Comparison of ENCODE assay signal across 16 cellular contexts in genomic region chr7:85215098-85215497, GRCh38.
DNase-seq lines count a peak whose midpoint lies in the region; ATAC-seq lines count a peak whose summit lies in the region.
"Had no signal": no experiment of that assay in that cellular context is flagged by ENCODE, and none has a peak within 500 bp of the region (broad histone marks: within the 10 kb centered on the region; RNA-seq: fewer than 3 reads in every experiment).

No MANE protein-coding gene starts in this region.

- H3K9me3 ChIP-seq in HAP-1 = no peaks in the 10 kb centered on the region
- H3K9me3 ChIP-seq: left ventricle myocardium inferior, vagina had no signal

- ATAC-seq in GM18519 (IDR thresholded peaks at IDR 0.05; ENCODE audit: low FRiP score, unreplicated experiment) = peak; percentile 93
- ATAC-seq in GM21381 (IDR thresholded peaks at IDR 0.05; ENCODE audit: unreplicated experiment) = peak; percentile 83
- ATAC-seq in HG02884 (IDR thresholded peaks at IDR 0.05; ENCODE audit: unreplicated experiment) = peak; percentile 96
- peak; percentile 91 for ATAC-seq in HG03442 (IDR thresholded peaks at IDR 0.05; ENCODE audit: unreplicated experiment)
- no peak for ATAC-seq in activated CD4-positive, CD25-positive, alpha-beta regulatory T cell treated with anti-CD3 and anti-CD28 coated beads, Interleukin-2, amount 50 U/mL, for 24 hours
- ATAC-seq: esophagus mucosa; stimulated activated memory B cell treated with anti-CD40 and anti-IgM and Interleukin-4, amounts not matched to agents 10 μg/mL and 1 μg/mL and 100 μg/mL, for 72 hours had no signal

- DNase-seq in foreskin melanocyte (no peak), HAP-1 (ENCODE audit: low spot score in 2 of 2) (no peak), activated T-cell treated with anti-CD3 and anti-CD28 coated beads for 4 hours (no peak)
- DNase-seq: DMS 273 treated with DMSO at 0.1 percent for 48 hours; left ventricle myocardium inferior; NCI-H1092; NCI-H446; stimulated activated CD4-positive, alpha-beta T cell treated with anti-CD3 and anti-CD28 coated beads, Interleukin-4, amount 100 ng/mL, for 1 hour had no signal

- H3K27me3 ChIP-seq in HAP-1 (ENCODE audit: low read depth) = no peaks in the 10 kb centered on the region
- H3K27me3 ChIP-seq: vagina had no signal

- H3K4me3 ChIP-seq in HAP-1 = no peak overlapping the region
- H3K4me3 ChIP-seq: left ventricle myocardium inferior, vagina had no signal

- no peaks in the 10 kb centered on the region for H3K36me3 ChIP-seq in HAP-1 (replicated peaks)
- H3K36me3 ChIP-seq: left ventricle myocardium inferior, vagina had no signal

- in situ Hi-C loops in HAP-1 (cut with MboI; ENCODE audit: low sequenced_read_pairs) = no loop called here

- H3K4me1 ChIP-seq in HAP-1 = no peaks in the 10 kb centered on the region
- H3K4me1 ChIP-seq: left ventricle myocardium inferior, vagina had no signal

Comparison
In these comparisons a context has a peak if more than half of its experiments do, and no peak if none do; other contexts are left out.
1. ATAC-seq: peak in GM18519 (single experiment), GM21381 (single experiment), HG02884 (single experiment) and HG03442 (single experiment); none in activated CD4-positive, CD25-positive, alpha-beta regulatory T cell treated with anti-CD3 and anti-CD28 coated beads, Interleukin-2, amount 50 U/mL, for 24 hours (0 of 2).